In genomic region chr1:116561563-116561962, GRCh38 we compare ENCODE assay signal across 15 cellular contexts. TPM values are rescaled to one million over a fixed set of nuclear protein-coding genes. Genes with fewer than 3 reads are reported as not detected.
DNase-seq lines count a peak whose midpoint lies in the region; ATAC-seq and TF ChIP-seq lines count a peak whose summit lies in the region.
"Had no signal": no experiment of that assay in that cellular context is flagged by ENCODE, and none has a peak within 500 bp of the region (broad histone marks: within the 10 kb centered on the region; RNA-seq: fewer than 3 reads in every experiment).

No MANE protein-coding gene starts in this region.

- H3K27ac Mint-ChIP-seq in CD4-positive, CD25-positive, alpha-beta regulatory T cell, result peak overlapping the region in 1 of 3 donors; percentile 29
- H3K27ac Mint-ChIP-seq in activated T-helper 17 cell treated with anti-CD3 and anti-CD28 coated beads, Interleukin-2, amount 50 U/mL, for 72 hours, result no peak overlapping the region

- TF ChIP-seq POLR2A in sigmoid colon (IDR thresholded peaks at IDR 0.05), result no peak

- peak overlapping the region in 3 of 4 donors; percentile 16 to 57 (median 29) for H3K4me3 Mint-ChIP-seq in CD4-positive, CD25-positive, alpha-beta regulatory T cell
- H3K4me3 Mint-ChIP-seq in activated T-helper 17 cell treated with anti-CD3 and anti-CD28 coated beads, Interleukin-2, amount 50 U/mL, for 72 hours, result peak overlapping the region; percentile 59

- no peak for DNase-seq in CD4-positive, CD25-positive, alpha-beta regulatory T cell
- DNase-seq in GM12865 (ENCODE audit: low read depth), result no peak
- DNase-seq in NCI-H82 (lab: John Stamatoyannopoulos, UW), result no peak
- DNase-seq in sigmoid colon, result no peak
- no peak for DNase-seq in DMS153 (lab: John Stamatoyannopoulos, UW)
- DNase-seq: BE2C, Caco-2, DMS53, Kasumi-1, NCI-H1417 treated with DMSO at 0.1 percent for 48 hours, NCI-H2081, NCI-H510A treated with DMSO at 0.1 percent for 48 hours, SHP77 treated with DMSO at 0.1 percent for 48 hours had no signal

- peak overlapping the region; percentile 75 for H3K4me3 ChIP-seq in CD4-positive, CD25-positive, alpha-beta regulatory T cell (ENCODE audit: low read depth, low read length)
- H3K4me3 ChIP-seq in GM12865 (ENCODE audit: low read depth, low read length) (peak overlapping the region; percentile 41), neutrophil (ENCODE audit: low read depth in 1 of 2, low read length in 1 of 2) (no peak overlapping the region), sigmoid colon (no peak overlapping the region)

- ATAC-seq in CD4-positive, CD25-positive, alpha-beta regulatory T cell (ENCODE audit: low read depth in 2 of 2), result no peak
- no peak for ATAC-seq in activated T-helper 17 cell treated with anti-CD3 and anti-CD28 coated beads, Interleukin-2, amount 50 U/mL, for 72 hours (replicated peaks)

- intact Hi-C loops in sigmoid colon (cut with DNase I), result no loop called here

- H3K4me1 Mint-ChIP-seq in CD4-positive, CD25-positive, alpha-beta regulatory T cell, result peaks cover 33 to 82% (median 69%) of the 10 kb centered on the region in 4 donors
- peaks cover 75% of the 10 kb centered on the region for H3K4me1 Mint-ChIP-seq in activated T-helper 17 cell treated with anti-CD3 and anti-CD28 coated beads, Interleukin-2, amount 50 U/mL, for 72 hours

- peaks cover 4% of the 10 kb centered on the region for H3K36me3 ChIP-seq in CD4-positive, CD25-positive, alpha-beta regulatory T cell (ENCODE audit: control insufficient read depth, insufficient read depth, low read length)
- H3K36me3 ChIP-seq in neutrophil, result peaks cover 4% of the 10 kb centered on the region
- no peaks in the 10 kb centered on the region for H3K36me3 ChIP-seq in sigmoid colon
- H3K36me3 ChIP-seq: BE2C had no signal

- peaks cover 20% of the 10 kb centered on the region for H3K36me3 Mint-ChIP-seq in CD4-positive, CD25-positive, alpha-beta regulatory T cell
- H3K36me3 Mint-ChIP-seq in activated T-helper 17 cell treated with anti-CD3 and anti-CD28 coated beads, Interleukin-2, amount 50 U/mL, for 72 hours (ENCODE audit: low read depth), result peaks cover 87% of the 10 kb centered on the region

- H3K9me3 Mint-ChIP-seq in CD4-positive, CD25-positive, alpha-beta regulatory T cell, result peaks cover 0 to 11% (median 2%) of the 10 kb centered on the region in 7 donors
- H3K9me3 Mint-ChIP-seq in activated T-helper 17 cell treated with anti-CD3 and anti-CD28 coated beads, Interleukin-2, amount 50 U/mL, for 72 hours, result peaks cover 8% of the 10 kb centered on the region

- no peak for TF ChIP-seq EP300 in sigmoid colon (IDR thresholded peaks at IDR 0.05)

- TF ChIP-seq CTCF in GM12865 (IDR thresholded peaks at IDR 0.05; ENCODE audit: insufficient read depth, low read depth, low read length, missing control alignments), result no peak
- TF ChIP-seq CTCF in neutrophil (IDR thresholded peaks at IDR 0.05), result no peak
- TF ChIP-seq CTCF in sigmoid colon (IDR thresholded peaks at IDR 0.05), result no peak

- peaks cover 0 to 8% of the 10 kb centered on the region in 2 experiments for H3K9me3 ChIP-seq in CD4-positive, CD25-positive, alpha-beta regulatory T cell (ENCODE audit: control insufficient read depth in 2 of 2, low read length in 2 of 2)
- H3K9me3 ChIP-seq in neutrophil, result no peaks in the 10 kb centered on the region
- H3K9me3 ChIP-seq in sigmoid colon, result no peaks in the 10 kb centered on the region
- H3K9me3 ChIP-seq: BE2C, Caco-2 had no signal

- no peaks in the 10 kb centered on the region for H3K27me3 Mint-ChIP-seq in CD4-positive, CD25-positive, alpha-beta regulatory T cell
- no peaks in the 10 kb centered on the region for H3K27me3 Mint-ChIP-seq in activated T-helper 17 cell treated with anti-CD3 and anti-CD28 coated beads, Interleukin-2, amount 50 U/mL, for 72 hours

- peaks cover 52% of the 10 kb centered on the region for H3K4me1 ChIP-seq in CD4-positive, CD25-positive, alpha-beta regulatory T cell (ENCODE audit: control insufficient read depth, insufficient read depth, low read length, poor library complexity, severe bottlenecking)
- H3K4me1 ChIP-seq in neutrophil (ENCODE audit: control insufficient read depth in 1 of 2, insufficient read depth in 1 of 2, low read depth in 1 of 2, low read length in 1 of 2) (peaks cover 60 to 91% of the 10 kb centered on the region in 2 experiments), sigmoid colon (peaks cover 0 to 5% (median 4%) of the 10 kb centered on the region in 4 donors)
- H3K4me1 ChIP-seq: BE2C, Caco-2 had no signal

- H3K27me3 ChIP-seq in CD4-positive, CD25-positive, alpha-beta regulatory T cell (ENCODE audit: control insufficient read depth, insufficient read depth, low read length), result no peaks in the 10 kb centered on the region
- H3K27me3 ChIP-seq in neutrophil (no peaks in the 10 kb centered on the region), sigmoid colon (no peaks in the 10 kb centered on the region)
- H3K27me3 ChIP-seq: BE2C had no signal

- peak overlapping the region; percentile 80 for H3K27ac ChIP-seq in CD4-positive, CD25-positive, alpha-beta regulatory T cell (ENCODE audit: insufficient read depth, low read length, poor library complexity, severe bottlenecking)
- H3K27ac ChIP-seq in neutrophil, result peak overlapping the region; percentile 41
- H3K27ac ChIP-seq in sigmoid colon, result no peak overlapping the region

RNA-seq across cellular contexts. Expression of gene CD58, which starts 9.3 kb away (rescaled TPM):
- 39.6 TPM for total RNA-seq in CD4-positive, CD25-positive, alpha-beta regulatory T cell
- 100 to 1,000 TPM in 2 of 4 donors, 10 to 100 TPM in 2; 69.2 to 124 (median 96.5) TPM for polyA plus RNA-seq in CD4-positive, CD25-positive, alpha-beta regulatory T cell
- total RNA-seq in activated T-helper 17 cell treated with anti-CD3 and anti-CD28 coated beads, Interleukin-2, amount 50 U/mL, for 72 hours, result 10 to 100 TPM; 36.8 to 40.5 TPM
- total RNA-seq in sigmoid colon, result 10 to 100 TPM; 17.5 to 36.6 (median 28.0) TPM
- 10 to 100 TPM in 2 of 3 donors, 1 to 10 TPM in 1; 8.4 to 19.6 (median 15.7) TPM for polyA plus RNA-seq in sigmoid colon

Comparison
In these comparisons a context has a peak if more than half of its experiments do, and no peak if none do; other contexts are left out.
1. H3K27ac ChIP-seq: peak in CD4-positive, CD25-positive, alpha-beta regulatory T cell (single experiment) and neutrophil (single experiment); none in sigmoid colon (0 of 4).
2. H3K4me3 ChIP-seq: peak in CD4-positive, CD25-positive, alpha-beta regulatory T cell (single experiment) and GM12865 (single experiment); none in neutrophil (0 of 2) and sigmoid colon (0 of 4).